ENCODE assay signal across 29 cellular contexts in the genomic region with DNA sequence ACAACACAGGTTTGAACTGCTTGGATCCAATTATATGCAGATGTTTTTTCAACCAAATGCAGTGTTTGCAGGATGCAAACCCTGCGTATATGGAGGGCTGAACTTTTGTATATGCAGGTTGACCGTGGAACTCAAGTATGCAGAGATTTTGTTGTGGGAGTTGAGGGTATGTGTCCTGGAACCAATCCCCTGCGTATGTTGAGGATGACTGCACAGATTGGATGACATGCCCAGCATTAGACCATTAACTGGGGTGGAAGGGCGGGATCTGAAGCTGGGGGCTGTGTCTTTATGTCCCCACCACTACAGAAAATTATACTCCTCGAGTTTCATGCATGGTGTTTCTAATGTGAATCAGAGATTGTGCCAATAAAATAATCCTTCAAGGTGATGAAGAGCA.
"Had no signal": no experiment of that assay in that cellular context is flagged by ENCODE, and none has a peak within 500 bp of the region (broad histone marks: within the 10 kb centered on the region; RNA-seq: fewer than 3 reads in every experiment).

No MANE protein-coding gene starts in this region.

- H3K9me3 ChIP-seq: neutrophil, right atrium auricular region, right lobe of liver, testis, thyroid gland, vagina had no signal

- H3K36me3 ChIP-seq: left ventricle myocardium inferior, neural progenitor cell, neutrophil, right atrium auricular region, right lobe of liver, stomach, thyroid gland, transverse colon, upper lobe of left lung, vagina had no signal

- H3K4me1 ChIP-seq: left ventricle myocardium inferior, right atrium auricular region, right lobe of liver, stomach, testis, thyroid gland, transverse colon, upper lobe of left lung, vagina had no signal

- H3K27me3 Mint-ChIP-seq: progenitor cell of endocrine pancreas had no signal

- H3K27me3 ChIP-seq: neural progenitor cell, neutrophil, right atrium auricular region, right lobe of liver, stomach, testis, thyroid gland, transverse colon, upper lobe of left lung, vagina had no signal

- H2AFZ ChIP-seq: neural progenitor cell had no signal

- H3K27ac ChIP-seq: left ventricle myocardium inferior, neural progenitor cell, neutrophil, right atrium auricular region, right lobe of liver, stomach, testis, thyroid gland, transverse colon, upper lobe of left lung, vagina had no signal

- H3K9me3 Mint-ChIP-seq: stimulated activated memory B cell treated with anti-CD40 and anti-IgM and Interleukin-4, amounts not matched to agents 10 μg/mL and 1 μg/mL and 100 μg/mL, for 72 hours had no signal

- H3K4me1 Mint-ChIP-seq: immature natural killer cell; naive thymus-derived CD4-positive, alpha-beta T cell; stimulated activated memory B cell treated with anti-CD40 and anti-IgM and Interleukin-4, amounts not matched to agents 10 μg/mL and 1 μg/mL and 100 μg/mL, for 72 hours had no signal

- H3K4me3 ChIP-seq: left ventricle myocardium inferior, lung, mucosa of descending colon, neural progenitor cell, right atrium auricular region, right lobe of liver, smooth muscle cell, stomach, testis, thyroid gland, transverse colon, upper lobe of left lung, vagina had no signal

- ATAC-seq: left colon; mucosa of descending colon; naive thymus-derived CD4-positive, alpha-beta T cell; natural killer cell treated with Interleukin-12 subunit alpha and Interleukin-12 subunit beta and Interleukin-15 and Interleukin-18, amount 100 ng/mL, for 72 hours; right lobe of liver; stimulated activated memory B cell treated with anti-CD40 and anti-IgM and Interleukin-4, amounts not matched to agents 10 μg/mL and 1 μg/mL and 100 μg/mL, for 72 hours had no signal

- H3K4me3 Mint-ChIP-seq: immature natural killer cell; naive thymus-derived CD4-positive, alpha-beta T cell; natural killer cell treated with Interleukin-12 subunit alpha and Interleukin-12 subunit beta and Interleukin-15 and Interleukin-18, amount 100 ng/mL, for 72 hours; neural progenitor cell; stimulated activated memory B cell treated with anti-CD40 and anti-IgM and Interleukin-4, amounts not matched to agents 10 μg/mL and 1 μg/mL and 100 μg/mL, for 72 hours had no signal

- H3K36me3 Mint-ChIP-seq: immature natural killer cell; naive thymus-derived CD4-positive, alpha-beta T cell; natural killer cell treated with Interleukin-12 subunit alpha and Interleukin-12 subunit beta and Interleukin-15 and Interleukin-18, amount 100 ng/mL, for 72 hours; stimulated activated memory B cell treated with anti-CD40 and anti-IgM and Interleukin-4, amounts not matched to agents 10 μg/mL and 1 μg/mL and 100 μg/mL, for 72 hours had no signal

- H3K4me2 ChIP-seq: neural progenitor cell, smooth muscle cell had no signal

- H3K27ac Mint-ChIP-seq: immature natural killer cell; naive thymus-derived CD4-positive, alpha-beta T cell; natural killer cell treated with Interleukin-12 subunit alpha and Interleukin-12 subunit beta and Interleukin-15 and Interleukin-18, amount 100 ng/mL, for 72 hours; neural progenitor cell; progenitor cell of endocrine pancreas; stimulated activated memory B cell treated with anti-CD40 and anti-IgM and Interleukin-4, amounts not matched to agents 10 μg/mL and 1 μg/mL and 100 μg/mL, for 72 hours had no signal

- DNase-seq: hypothalamus; immature natural killer cell; kidney; left colon; left ventricle myocardium inferior; midbrain; mucosa of descending colon; naive thymus-derived CD4-positive, alpha-beta T cell; occipital lobe; right lobe of liver; stimulated activated CD4-positive, alpha-beta T cell treated with anti-CD3 and anti-CD28 coated beads, Interleukin-1b, Interleukin-23, amount 100 ng/mL, for 48 hours; stimulated activated CD4-positive, alpha-beta T cell treated with anti-CD3 and anti-CD28 coated beads, Interleukin-2, amount 100 ng/mL, for 48 hours; stimulated activated CD4-positive, alpha-beta T cell treated with anti-CD3 and anti-CD28 coated beads, Interleukin-4, amount 100 ng/mL, for 4 hours; stimulated activated CD8-positive, alpha-beta memory T cell treated with anti-CD3 and anti-CD28 coated beads, Interleukin-4, amount 100 ng/mL, for 48 hours; stimulated activated naive CD4-positive, alpha-beta T cell treated with Interleukin-2 at 50 U/mL for 16 hours; stomach; testis; thyroid gland; transverse colon; upper lobe of left lung had no signal
